In genomic region chr15:74725845-74726773, GRCh38 we compare ENCODE assay signal across 8 cellular contexts. TPM values are rescaled to one million over a fixed set of nuclear protein-coding genes. Genes with fewer than 3 reads are reported as not detected.
A peak's percentile ranks its signal among the peaks of the same experiment; 100 is the strongest.
DNase-seq lines count a peak whose midpoint lies in the region; ATAC-seq lines count a peak whose summit lies in the region.

No MANE protein-coding gene starts in this region.

- peaks cover 4% of the 10 kb centered on the region; the same call in 1 of the 2 replicates for H3K9me3 ChIP-seq in ES-I3 (ENCODE audit: control insufficient read depth, insufficient read depth, low read length)
- H3K9me3 ChIP-seq in mesodermal cell (ENCODE audit: control insufficient read depth, low read length), result no peaks in the 10 kb centered on the region

- H3K27ac ChIP-seq in mesodermal cell (ENCODE audit: low read depth, low read length, severe bottlenecking), result peak overlapping the region; percentile 36

- H3K27me3 Mint-ChIP-seq in IgD-negative memory B cell, result peaks cover 23% of the 10 kb centered on the region
- peaks cover 11% of the 10 kb centered on the region for H3K27me3 Mint-ChIP-seq in activated CD4-positive, alpha-beta T cell treated with anti-CD3 and anti-CD28 coated beads for 36 hours
- H3K27me3 Mint-ChIP-seq in dendritic cell treated with granulocyte-macrophage colony-stimulating factor and Interleukin-4, amounts not matched to agents 40 ng/mL and 50 ng/mL, for 4 days, result peaks cover 63% of the 10 kb centered on the region
- peaks cover 58% of the 10 kb centered on the region for H3K27me3 Mint-ChIP-seq in stimulated activated memory B cell treated with anti-CD40 and anti-IgM and Interleukin-4, amounts not matched to agents 10 μg/mL and 1 μg/mL and 100 μg/mL, for 72 hours

- POLR2A ChIA-PET in activated CD4-positive, alpha-beta T cell treated with anti-CD3 and anti-CD28 coated beads for 36 hours (lab: Charles Lee), result interaction anchor here (0.6 to 0.7 kb wide), 3 partner anchors 31 to 173 kb away, joined by 3 to 4 read pairs (median 3); no protein-coding TSS in a partner anchor

- peak overlapping the region; percentile 50 for H3K4me3 ChIP-seq in mesodermal cell (ENCODE audit: extremely low read depth, insufficient read depth, low read length, poor library complexity, severe bottlenecking)

- ATAC-seq in activated CD4-positive, alpha-beta T cell treated with anti-CD3 and anti-CD28 coated beads for 36 hours, result peak; percentile 74
- ATAC-seq in stimulated activated memory B cell treated with anti-CD40 and anti-IgM and Interleukin-4, amounts not matched to agents 10 μg/mL and 1 μg/mL and 100 μg/mL, for 72 hours, result peak; percentile 84
- ATAC-seq in GM21515 (IDR thresholded peaks at IDR 0.05; ENCODE audit: unreplicated experiment), result no peak

- intact Hi-C loops in activated CD4-positive, alpha-beta T cell treated with anti-CD3 and anti-CD28 coated beads for 36 hours (cut with DNase I, micrococcal nuclease), result loop anchor here in 1 of 2 experiments (1.0 kb wide), 1 partner anchor 116 kb away; no protein-coding TSS in a partner anchor
- intact Hi-C loops in dendritic cell treated with granulocyte-macrophage colony-stimulating factor and Interleukin-4, amounts not matched to agents 40 ng/mL and 50 ng/mL, for 4 days (cut with micrococcal nuclease), result no loop called here

- H3K36me3 Mint-ChIP-seq in IgD-negative memory B cell, result no peaks in the 10 kb centered on the region
- H3K36me3 Mint-ChIP-seq in activated CD4-positive, alpha-beta T cell treated with anti-CD3 and anti-CD28 coated beads for 36 hours (ENCODE audit: low read depth), result no peaks in the 10 kb centered on the region
- H3K36me3 Mint-ChIP-seq in dendritic cell treated with granulocyte-macrophage colony-stimulating factor and Interleukin-4, amounts not matched to agents 40 ng/mL and 50 ng/mL, for 4 days (ENCODE audit: low read depth), result no peaks in the 10 kb centered on the region
- no peaks in the 10 kb centered on the region for H3K36me3 Mint-ChIP-seq in stimulated activated memory B cell treated with anti-CD40 and anti-IgM and Interleukin-4, amounts not matched to agents 10 μg/mL and 1 μg/mL and 100 μg/mL, for 72 hours

- peak overlapping the region; percentile 46 to 86 (median 74) for H3K4me3 Mint-ChIP-seq in IgD-negative memory B cell
- peak overlapping the region; percentile 59 for H3K4me3 Mint-ChIP-seq in activated CD4-positive, alpha-beta T cell treated with anti-CD3 and anti-CD28 coated beads for 36 hours
- peak overlapping the region; percentile 63 for H3K4me3 Mint-ChIP-seq in dendritic cell treated with granulocyte-macrophage colony-stimulating factor and Interleukin-4, amounts not matched to agents 40 ng/mL and 50 ng/mL, for 4 days
- H3K4me3 Mint-ChIP-seq in stimulated activated memory B cell treated with anti-CD40 and anti-IgM and Interleukin-4, amounts not matched to agents 10 μg/mL and 1 μg/mL and 100 μg/mL, for 72 hours, result peak overlapping the region; percentile 74

- H3K9me3 Mint-ChIP-seq in IgD-negative memory B cell, result peaks cover 0 to 2% (median 0%) of the 10 kb centered on the region in 3 donors
- H3K9me3 Mint-ChIP-seq in activated CD4-positive, alpha-beta T cell treated with anti-CD3 and anti-CD28 coated beads for 36 hours (ENCODE audit: low read depth), result no peaks in the 10 kb centered on the region
- H3K9me3 Mint-ChIP-seq in dendritic cell treated with granulocyte-macrophage colony-stimulating factor and Interleukin-4, amounts not matched to agents 40 ng/mL and 50 ng/mL, for 4 days, result no peaks in the 10 kb centered on the region
- no peaks in the 10 kb centered on the region for H3K9me3 Mint-ChIP-seq in stimulated activated memory B cell treated with anti-CD40 and anti-IgM and Interleukin-4, amounts not matched to agents 10 μg/mL and 1 μg/mL and 100 μg/mL, for 72 hours

- peak; percentile 79 for DNase-seq in activated CD4-positive, alpha-beta T cell treated with anti-CD3 and anti-CD28 coated beads for 36 hours
- no peak for DNase-seq in SHP77 treated with DMSO at 0.1 percent for 48 hours (lab: John Stamatoyannopoulos, UW)

- H3K36me3 ChIP-seq in ES-I3 (ENCODE audit: insufficient read depth, low read length) (no peaks in the 10 kb centered on the region), mesodermal cell (ENCODE audit: control insufficient read depth, insufficient read depth, low read length) (no peaks in the 10 kb centered on the region)

- H3K4me1 ChIP-seq in ES-I3 (ENCODE audit: insufficient read depth, low read length), result peaks cover 5% of the 10 kb centered on the region; the same call in 1 of the 2 replicates
- peaks cover 13% of the 10 kb centered on the region for H3K4me1 ChIP-seq in mesodermal cell (ENCODE audit: control insufficient read depth, insufficient read depth, low read length, poor library complexity, severe bottlenecking)

- peak overlapping the region; percentile 78 for H3K9ac ChIP-seq in ES-I3 (ENCODE audit: low read depth, low read length)

- H3K27ac Mint-ChIP-seq in IgD-negative memory B cell, result no peak overlapping the region
- peak overlapping the region; percentile 59 for H3K27ac Mint-ChIP-seq in activated CD4-positive, alpha-beta T cell treated with anti-CD3 and anti-CD28 coated beads for 36 hours
- no peak overlapping the region for H3K27ac Mint-ChIP-seq in dendritic cell treated with granulocyte-macrophage colony-stimulating factor and Interleukin-4, amounts not matched to agents 40 ng/mL and 50 ng/mL, for 4 days
- peak overlapping the region; percentile 75 for H3K27ac Mint-ChIP-seq in stimulated activated memory B cell treated with anti-CD40 and anti-IgM and Interleukin-4, amounts not matched to agents 10 μg/mL and 1 μg/mL and 100 μg/mL, for 72 hours

- CTCF ChIA-PET in activated CD4-positive, alpha-beta T cell treated with anti-CD3 and anti-CD28 coated beads for 36 hours (lab: Charles Lee), result interaction anchor here (0.6 to 2.6 kb wide), 7 partner anchors 43 to 729 kb away, joined by 3 to 12 read pairs (median 3); no protein-coding TSS in a partner anchor

- H3K4me1 Mint-ChIP-seq in IgD-negative memory B cell, result peaks cover 0 to 6% (median 2%) of the 10 kb centered on the region in 3 donors
- peaks cover 13% of the 10 kb centered on the region for H3K4me1 Mint-ChIP-seq in activated CD4-positive, alpha-beta T cell treated with anti-CD3 and anti-CD28 coated beads for 36 hours
- peaks cover 18% of the 10 kb centered on the region for H3K4me1 Mint-ChIP-seq in dendritic cell treated with granulocyte-macrophage colony-stimulating factor and Interleukin-4, amounts not matched to agents 40 ng/mL and 50 ng/mL, for 4 days (ENCODE audit: low read depth)
- peaks cover 16% of the 10 kb centered on the region for H3K4me1 Mint-ChIP-seq in stimulated activated memory B cell treated with anti-CD40 and anti-IgM and Interleukin-4, amounts not matched to agents 10 μg/mL and 1 μg/mL and 100 μg/mL, for 72 hours

- WGBS in mesodermal cell (ENCODE audit: insufficient coverage in 2 of 2), 2 experiments, result 6 to 7% methylated on average over 65 to 70 of the region's 86 CpGs

RNA-seq across cellular contexts. Expression of gene CYP1A1, which starts 0.8 kb away (rescaled TPM):
- polyA plus RNA-seq in IgD-negative memory B cell, result not detected
- 1 to 10 TPM; 2.0 to 2.2 TPM for total RNA-seq in activated CD4-positive, alpha-beta T cell treated with anti-CD3 and anti-CD28 coated beads for 36 hours
- 1.00 TPM for polyA plus RNA-seq in mesodermal cell (2013, experiment 1 of 2)
- 0.91 TPM for polyA plus RNA-seq in mesodermal cell (2013, experiment 2 of 2)

RNA-seq across cellular contexts. Expression of gene CYP1A2, which starts 22.5 kb away (rescaled TPM):
- not detected for polyA plus RNA-seq in IgD-negative memory B cell
- not detected for total RNA-seq in activated CD4-positive, alpha-beta T cell treated with anti-CD3 and anti-CD28 coated beads for 36 hours
- polyA plus RNA-seq in mesodermal cell (2013, experiment 1 of 2), result not detected
- polyA plus RNA-seq in mesodermal cell (2013, experiment 2 of 2), result not detected

RNA-seq across cellular contexts. Expression of gene EDC3, which starts 30.3 kb away (rescaled TPM):
- 18.5 TPM for polyA plus RNA-seq in IgD-negative memory B cell
- 10 to 100 TPM; 44.7 to 45.0 TPM for total RNA-seq in activated CD4-positive, alpha-beta T cell treated with anti-CD3 and anti-CD28 coated beads for 36 hours
- polyA plus RNA-seq in mesodermal cell (2013, experiment 1 of 2), result 34.4 TPM
- polyA plus RNA-seq in mesodermal cell (2013, experiment 2 of 2), result 25.6 TPM

RNA-seq across cellular contexts. Expression of gene CSK, which starts 55.8 kb away (rescaled TPM):
- polyA plus RNA-seq in IgD-negative memory B cell, result 214 TPM
- 100 to 1,000 TPM; 229 to 272 TPM for total RNA-seq in activated CD4-positive, alpha-beta T cell treated with anti-CD3 and anti-CD28 coated beads for 36 hours
- polyA plus RNA-seq in mesodermal cell (2013, experiment 1 of 2), result 41.1 TPM
- polyA plus RNA-seq in mesodermal cell (2013, experiment 2 of 2), result 35.7 TPM

Comparison
In these comparisons a context has a peak if more than half of its experiments do, and no peak if none do; other contexts are left out.
1. H3K27ac Mint-ChIP-seq: peak in activated CD4-positive, alpha-beta T cell treated with anti-CD3 and anti-CD28 coated beads for 36 hours (single experiment) and stimulated activated memory B cell treated with anti-CD40 and anti-IgM and Interleukin-4, amounts not matched to agents 10 μg/mL and 1 μg/mL and 100 μg/mL, for 72 hours (single experiment); none in IgD-negative memory B cell (0 of 3) and dendritic cell treated with granulocyte-macrophage colony-stimulating factor and Interleukin-4, amounts not matched to agents 40 ng/mL and 50 ng/mL, for 4 days (single experiment).
2. Peak in every context shown above with its lines, with median percentiles within 50 percentile points of each other: H3K4me3 Mint-ChIP-seq.